In genomic region chr14:101781240-101782061, GRCh38 we compare ENCODE assay signal across 8 cellular contexts. TPM values are rescaled to one million over a fixed set of nuclear protein-coding genes. Genes with fewer than 3 reads are reported as not detected.
DNase-seq lines count a peak whose midpoint lies in the region; ATAC-seq and TF ChIP-seq lines count a peak whose summit lies in the region.

No MANE protein-coding gene starts in this region.

- ATAC-seq in T-helper 17 cell, result peak; percentile 74
- ATAC-seq in thoracic aorta (ENCODE audit: insufficient number of reproducible peaks, low FRiP score, low read depth), result no peak
- ATAC-seq in HG03432 (IDR thresholded peaks at IDR 0.05; ENCODE audit: unreplicated experiment), result no peak
- no peak for ATAC-seq in HG02610 (IDR thresholded peaks at IDR 0.05; ENCODE audit: unreplicated experiment)

- peak overlapping the region; percentile 71; the same call in 1 of the 2 replicates for H3K9ac ChIP-seq in ES-I3 (ENCODE audit: low read depth, low read length)

- H3K36me3 ChIP-seq in ES-I3 (ENCODE audit: insufficient read depth, low read length) (no peaks in the 10 kb centered on the region), thoracic aorta (no peaks in the 10 kb centered on the region)

- TF ChIP-seq CTCF in mesothelial cell of epicardium (IDR thresholded peaks at IDR 0.05; ENCODE audit: unreplicated experiment), result no peak
- TF ChIP-seq CTCF in thoracic aorta (IDR thresholded peaks at IDR 0.05), result no peak

- H3K4me1 ChIP-seq in ES-I3 (ENCODE audit: insufficient read depth, low read length) (no peaks in the 10 kb centered on the region), thoracic aorta (ENCODE audit: control insufficient read depth in 1 of 2, low read depth in 2 of 2) (peaks cover 9 to 10% of the 10 kb centered on the region in 2 donors)

- H3K27ac ChIP-seq in thoracic aorta, result no peak overlapping the region

- no peaks in the 10 kb centered on the region for H3K9me3 Mint-ChIP-seq in mesothelial cell of epicardium

- H3K4me3 Mint-ChIP-seq in T-helper 17 cell (peak overlapping the region; percentile 84), mesothelial cell of epicardium (peak overlapping the region; percentile 54)

- H3K4me1 Mint-ChIP-seq in T-helper 17 cell (peaks cover 29% of the 10 kb centered on the region), mesothelial cell of epicardium (peaks cover 6% of the 10 kb centered on the region)

- no peak for DNase-seq in T-helper 17 cell
- peak; percentile 7 for DNase-seq in dermis blood vessel endothelial cell
- no peak for DNase-seq in mesothelial cell of epicardium (ENCODE audit: low spot score in 2 of 2, unreplicated experiment in 2 of 2)
- DNase-seq in thoracic aorta (ENCODE audit: low spot score), result no peak
- no peak for DNase-seq in DMS153 (lab: John Stamatoyannopoulos, UW)

- H3K36me3 Mint-ChIP-seq in T-helper 17 cell (ENCODE audit: low read depth) (peaks cover 7% of the 10 kb centered on the region), mesothelial cell of epicardium (peaks cover 4% of the 10 kb centered on the region)

- H3K9me3 ChIP-seq in ES-I3 (ENCODE audit: control insufficient read depth, insufficient read depth, low read length) (no peaks in the 10 kb centered on the region), T-helper 17 cell (ENCODE audit: control insufficient read depth, low read length, poor library complexity, severe bottlenecking) (no peaks in the 10 kb centered on the region), thoracic aorta (no peaks in the 10 kb centered on the region)

- H3K27ac Mint-ChIP-seq in T-helper 17 cell (peak overlapping the region; percentile 59), mesothelial cell of epicardium (no peak overlapping the region)

- no peaks in the 10 kb centered on the region for H3K27me3 Mint-ChIP-seq in T-helper 17 cell
- peaks cover 55% of the 10 kb centered on the region for H3K27me3 Mint-ChIP-seq in mesothelial cell of epicardium (ENCODE audit: low read depth)

- H3K27me3 ChIP-seq in thoracic aorta (replicated peaks; ENCODE audit: insufficient read depth), result no peaks in the 10 kb centered on the region

- peak overlapping the region; percentile 75 for H3K4me3 ChIP-seq in thoracic aorta

RNA-seq across cellular contexts. Expression of gene PPP2R5C, which starts 19.9 kb away (rescaled TPM):
- total RNA-seq in T-helper 17 cell (100 to 1,000 TPM; 516 to 530 TPM), dermis blood vessel endothelial cell (80.8 and 88.9 TPM in 2 replicates), mesothelial cell of epicardium (115 to 126 TPM (median 125 TPM) in 3 replicates), thoracic aorta (100 to 1,000 TPM in 1 of 2 donors, 10 to 100 TPM in 1; 97.2 to 341 TPM)
